In the genomic region with DNA sequence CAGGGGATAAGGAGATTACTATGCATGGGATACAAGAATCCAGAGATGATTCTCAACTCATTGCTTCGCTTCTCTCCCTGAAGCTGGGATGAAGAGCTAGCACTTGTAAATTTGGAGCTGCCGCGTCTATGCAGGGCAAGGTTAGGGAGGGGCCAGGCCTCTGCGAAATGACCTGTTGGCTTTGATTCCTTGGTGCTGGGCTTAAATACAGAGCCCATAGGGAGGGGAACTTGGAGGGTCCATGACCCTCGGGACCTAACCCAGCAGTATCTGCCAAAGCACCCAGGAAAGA, we compare ENCODE assay signal across 9 cellular contexts. TPM values are rescaled to one million over a fixed set of nuclear protein-coding genes. Genes with fewer than 3 reads are reported as not detected.
A peak's percentile ranks its signal among the peaks of the same experiment; 100 is the strongest.
DNase-seq lines count a peak whose midpoint lies in the region; ATAC-seq and TF ChIP-seq lines count a peak whose summit lies in the region.
"Had no signal": no experiment of that assay in that cellular context is flagged by ENCODE, and none has a peak within 500 bp of the region (broad histone marks: within the 10 kb centered on the region; RNA-seq: fewer than 3 reads in every experiment).

No MANE protein-coding gene starts in this region.

- H3K4me3 ChIP-seq in mammary epithelial cell (replicated peaks in 1 of 3; ENCODE audit: insufficient read depth in 1 of 3, low read depth in 2 of 3, low read length in 3 of 3) (no peak overlapping the region), lower leg skin (ENCODE audit: low read depth, poor library complexity, severe bottlenecking) (peak overlapping the region; percentile 7), tibial nerve (peak overlapping the region; percentile 4 to 50 (median 32))

- H3K36me3 ChIP-seq in mammary epithelial cell (ENCODE audit: insufficient read depth, low read length): no peaks in the 10 kb centered on the region
- H3K36me3 ChIP-seq in tibial nerve: no peaks in the 10 kb centered on the region

- no peak overlapping the region for H3K9ac ChIP-seq in mammary epithelial cell (ENCODE audit: insufficient read depth, low read length)

- in situ Hi-C loops in mammary epithelial cell (cut with MboI; ENCODE audit: low sequenced_read_pairs in 2 of 2): no loop called here

- peak overlapping the region; percentile 81 for H2AFZ ChIP-seq in mammary epithelial cell (ENCODE audit: low read depth, low read length)

- H3K27ac ChIP-seq in mammary epithelial cell (ENCODE audit: insufficient read depth, low read depth, low read length) (no peak overlapping the region), tibial nerve (no peak overlapping the region)

- no peaks in the 10 kb centered on the region for H3K79me2 ChIP-seq in mammary epithelial cell (ENCODE audit: insufficient read depth, low read length)

- TF ChIP-seq CTCF in mammary epithelial cell (conservative IDR thresholded peaks at IDR 0.05 in 1 of 2, IDR thresholded peaks at IDR 0.05 in 1 of 2; ENCODE audit: extremely low read depth in 1 of 2, insufficient read depth in 1 of 2, low read depth in 1 of 2, low read length in 2 of 2): no peak
- TF ChIP-seq CTCF in lower leg skin (IDR thresholded peaks at IDR 0.05): no peak
- TF ChIP-seq CTCF in tibial nerve (IDR thresholded peaks at IDR 0.05): no peak

- peaks cover 46% of the 10 kb centered on the region for H3K27me3 ChIP-seq in mammary epithelial cell (ENCODE audit: insufficient read depth, low read length)
- H3K27me3 ChIP-seq in tibial nerve: peaks cover 0 to 47% of the 10 kb centered on the region in 2 donors

- no TSS peak for BruUV-seq in mammary epithelial cell (replicated peaks; lab: Mats Ljungman, UMichigan)

- H3K9me3 ChIP-seq in mammary epithelial cell (replicated peaks; ENCODE audit: insufficient read depth, low read length) (no peaks in the 10 kb centered on the region), tibial nerve (no peaks in the 10 kb centered on the region)

- 4% methylated on average over 4 of the region's 5 CpGs for WGBS in mammary epithelial cell (ENCODE audit: low coverage, missing lambda C conversion rate)
- WGBS in lower leg skin, 2 donors: 0 to 5% methylated on average over 5 of the region's 5 CpGs
- 0 to 1% methylated on average over 5 of the region's 5 CpGs for WGBS in tibial nerve, 2 donors

- intact Hi-C loops in mammary epithelial cell (cut with micrococcal nuclease): no loop called here
- intact Hi-C loops in lower leg skin (cut with DNase I; ENCODE audit: low total_unique reads): no loop called here

- DNase-seq in NCI-H345 treated with DMSO at 0.1 percent for 48 hours (lab: John Stamatoyannopoulos, UW; ENCODE audit: unreplicated experiment): peak; percentile 63
- no peak for DNase-seq in NCI-H345 (lab: John Stamatoyannopoulos, UW)
- DNase-seq in mammary epithelial cell: no peak
- no peak for DNase-seq in lower leg skin (ENCODE audit: low spot score in 2 of 2)
- no peak for DNase-seq in tibial nerve (ENCODE audit: low spot score in 2 of 2)
- DNase-seq in globus pallidus (ENCODE audit: low spot score): no peak
- DNase-seq: AML-193 had no signal

- no peaks in the 10 kb centered on the region for H4K20me1 ChIP-seq in mammary epithelial cell (ENCODE audit: insufficient read depth, low read length)

- dilution Hi-C loops in mammary epithelial cell (cut with HindIII; ENCODE audit: low sequenced_read_pairs): no loop called here

- no peak for TF ChIP-seq POLR2A in lower leg skin (IDR thresholded peaks at IDR 0.05)
- TF ChIP-seq POLR2A in tibial nerve (IDR thresholded peaks at IDR 0.05): no peak

- CTCF ChIA-PET in mammary epithelial cell (lab: Charles Lee; ENCODE audit: low non-redundant PET): no interaction called here

- ATAC-seq in GM19463 (IDR thresholded peaks at IDR 0.05; ENCODE audit: unreplicated experiment): no peak
- no peak for ATAC-seq in HG02588 (IDR thresholded peaks at IDR 0.05; ENCODE audit: unreplicated experiment)

- peak overlapping the region; percentile 92 for H3K4me2 ChIP-seq in mammary epithelial cell (ENCODE audit: insufficient read depth, low read depth, low read length)

- TF ChIP-seq EP300 in tibial nerve (IDR thresholded peaks at IDR 0.05): no peak

- H3K4me1 ChIP-seq in mammary epithelial cell (ENCODE audit: insufficient read depth, low read length): peaks cover 18% of the 10 kb centered on the region
- H3K4me1 ChIP-seq in tibial nerve: peaks cover 0 to 29% (median 14%) of the 10 kb centered on the region in 4 donors

RNA-seq across cellular contexts. Expression of a gene that starts 0.7 kb away (rescaled TPM):
- total RNA-seq in mammary epithelial cell (not detected), lower leg skin (1 to 10 TPM in 2 of 4 donors, under 1 TPM in 2; 0.69 to 1.5 (median 1.1) TPM), tibial nerve (1 to 10 TPM in 1 of 4 donors, under 1 TPM in 1, not detected in 2; 0.59 to 1.7 TPM)
- not detected for polyA plus RNA-seq in mammary epithelial cell
- not detected for polyA minus RNA-seq in mammary epithelial cell

Comparison
In these comparisons a context has a peak if more than half of its experiments do, and no peak if none do; other contexts are left out.
1. H3K4me3 ChIP-seq: peak in lower leg skin (single experiment) and tibial nerve (4 of 4); none in mammary epithelial cell (0 of 3).